Comparison of ENCODE assay signal across 8 cellular contexts in genomic region chr6:36129889-36130671, GRCh38. TPM values are rescaled to one million over a fixed set of nuclear protein-coding genes. Genes with fewer than 3 reads are reported as not detected.
A peak's percentile ranks its signal among the peaks of the same experiment; 100 is the strongest.
DNase-seq lines count a peak whose midpoint lies in the region; TF ChIP-seq lines count a peak whose summit lies in the region.

Gene MAPK13, plus strand, starts transcription at chr6:36130513. Its CDS starts 70 bp downstream, at chr6:36130583.

- H3K36me3 Mint-ChIP-seq in neural crest cell (ENCODE audit: low read depth): no peaks in the 10 kb centered on the region

- DNase-seq in AG04449 (ENCODE audit: low read depth, low spot score) (no peak), HT-29 (ENCODE audit: low spot score) (peak; percentile 60), epithelial cell of proximal tubule (ENCODE audit: low read depth) (no peak), neural crest cell (ENCODE audit: low read depth, low spot score) (no peak), KBM-7 (no peak), MV-4-11 (lab: John Stamatoyannopoulos, UW) (no peak), Kasumi-1 (lab: John Stamatoyannopoulos, UW) (no peak)
- DNase-seq in activated CD4-positive, CD25-positive, alpha-beta regulatory T cell treated with anti-CD3 and anti-CD28 coated beads, Interleukin-2, amount 50 U/mL, for 72 hours: peak; percentile 59

- H3K27ac Mint-ChIP-seq in neural crest cell (ENCODE audit: unreplicated experiment): no peak within 1 kb of the TSS

- TF ChIP-seq CTCF in AG04449 (IDR thresholded peaks at IDR 0.05; ENCODE audit: insufficient read depth, low read length, missing control alignments): no peak
- no peak for TF ChIP-seq CTCF in epithelial cell of proximal tubule (conservative IDR thresholded peaks at IDR 0.05; ENCODE audit: low read depth, low read length)
- TF ChIP-seq CTCF in neural crest cell (conservative IDR thresholded peaks at IDR 0.05): no peak

- POLR2A ChIA-PET in AG04449 (lab: Yijun Ruan, JAX): no interaction called here

- H3K27me3 Mint-ChIP-seq in neural crest cell (ENCODE audit: low read depth): peaks cover 29% of the 10 kb centered on the region

- in situ Hi-C loops in KBM-7 (cut with MboI; ENCODE audit: low pct_unique_long_range_greater_than_20kb, low sequenced_read_pairs): loop anchor here (10.0 kb wide), 2 partner anchors 65 to 235 kb away; partner anchors contain the start of gene BRPF3

- H3K4me3 ChIP-seq in AG04449 (ENCODE audit: low read depth, low read length): peak within 1 kb of the TSS; percentile 25
- peak within 1 kb of the TSS; percentile 68 for H3K4me3 ChIP-seq in epithelial cell of proximal tubule (ENCODE audit: low read depth, low read length)

- H3K4me1 Mint-ChIP-seq in neural crest cell: peaks cover 17% of the 10 kb centered on the region

- CTCF ChIA-PET in AG04449 (lab: Yijun Ruan, JAX): interaction anchor here (2.8 to 3.6 kb wide), 3 partner anchors 8 to 34 kb away, joined by 10 to 33 read pairs (median 22); no protein-coding TSS in a partner anchor

- peak within 1 kb of the TSS; percentile 33 for H3K4me3 Mint-ChIP-seq in neural crest cell

- H3K9me3 Mint-ChIP-seq in neural crest cell: no peaks in the 10 kb centered on the region

RNA-seq across cellular contexts. Expression of gene MAPK13, which starts in this region (rescaled TPM):
- total RNA-seq in HT-29 (2014; rRNA removed; shearing (Covaris generic)): 101 and 103 TPM in 2 replicates
- total RNA-seq in epithelial cell of proximal tubule (33.8 and 44.6 TPM in 2 replicates), neural crest cell (2.0 TPM in 2 replicates)

Comparison
In these comparisons a context has a peak if more than half of its experiments do, and no peak if none do; other contexts are left out.
1. RNA of gene MAPK13 (total RNA-seq): 101 to 103 TPM in HT-29 and 33.8 to 44.6 TPM in epithelial cell of proximal tubule; 2.0 TPM in neural crest cell; every median in the first group is over 10 times any median in the second.
2. DNase-seq: peak in HT-29 (single experiment) and activated CD4-positive, CD25-positive, alpha-beta regulatory T cell treated with anti-CD3 and anti-CD28 coated beads, Interleukin-2, amount 50 U/mL, for 72 hours (single experiment); none in AG04449 (single experiment), epithelial cell of proximal tubule (single experiment), neural crest cell (single experiment), KBM-7 (single experiment), MV-4-11 (single experiment) and Kasumi-1 (0 of 2).